ENCODE assay signal across 12 cellular contexts in genomic region chr13:60369242-60369641, GRCh38. TPM values are rescaled to one million over a fixed set of nuclear protein-coding genes. Genes with fewer than 3 reads are reported as not detected.
DNase-seq lines count a peak whose midpoint lies in the region; ATAC-seq and TF ChIP-seq lines count a peak whose summit lies in the region.
"Had no signal": no experiment of that assay in that cellular context is flagged by ENCODE, and none has a peak within 500 bp of the region (broad histone marks: within the 10 kb centered on the region; RNA-seq: fewer than 3 reads in every experiment).

No MANE protein-coding gene starts in this region.

- H3K27ac ChIP-seq in Peyer's patch (no peak overlapping the region), liver (ENCODE audit: low read depth in 1 of 2, low read length in 2 of 2) (no peak overlapping the region)

- H3K27me3 Mint-ChIP-seq in activated CD8-positive, alpha-beta memory T cell treated with anti-CD3 and anti-CD28 coated beads, Interleukin-2, amount 10 ng/mL, durations not matched to agents 7 days and 5 days, result peaks cover 4% of the 10 kb centered on the region
- H3K27me3 Mint-ChIP-seq: dendritic cell treated with granulocyte-macrophage colony-stimulating factor and Interleukin-4, amounts not matched to agents 40 ng/mL and 50 ng/mL, for 4 days had no signal

- H3K36me3 ChIP-seq in Peyer's patch, result no peaks in the 10 kb centered on the region
- H3K36me3 ChIP-seq in liver (ENCODE audit: control insufficient read depth in 4 of 4, insufficient read depth in 3 of 4, low read depth in 1 of 4, low read length in 3 of 4), result no peaks in the 10 kb centered on the region

- no peak overlapping the region for H3K9ac ChIP-seq in liver (ENCODE audit: low read depth in 1 of 2, low read length in 2 of 2)

- H3K9me3 ChIP-seq in Peyer's patch, result no peaks in the 10 kb centered on the region
- no peaks in the 10 kb centered on the region for H3K9me3 ChIP-seq in liver (ENCODE audit: control insufficient read depth in 4 of 4, low read length in 3 of 4)

- TF ChIP-seq RAD21 in liver (IDR thresholded peaks at IDR 0.05), result no peak

- TF ChIP-seq POLR2A in Peyer's patch (IDR thresholded peaks at IDR 0.05), result no peak

- no peaks in the 10 kb centered on the region for H3K36me3 Mint-ChIP-seq in activated CD8-positive, alpha-beta memory T cell treated with anti-CD3 and anti-CD28 coated beads, Interleukin-2, amount 10 ng/mL, durations not matched to agents 7 days and 5 days
- H3K36me3 Mint-ChIP-seq: naive B cell had no signal

- H3K4me1 Mint-ChIP-seq in activated CD8-positive, alpha-beta memory T cell treated with anti-CD3 and anti-CD28 coated beads, Interleukin-2, amount 10 ng/mL, durations not matched to agents 7 days and 5 days, result no peaks in the 10 kb centered on the region
- H3K4me1 Mint-ChIP-seq: activated B cell treated with CpG ODN at 0.5 μM for 24 hours, naive B cell had no signal

- H3K27me3 ChIP-seq in Peyer's patch, result no peaks in the 10 kb centered on the region
- H3K27me3 ChIP-seq in liver (ENCODE audit: control insufficient read depth in 4 of 4, insufficient read depth in 4 of 4, low read length in 3 of 4), result no peaks in the 10 kb centered on the region

- CTCF ChIA-PET in activated CD8-positive, alpha-beta memory T cell treated with anti-CD3 and anti-CD28 coated beads, Interleukin-2, amount 10 ng/mL, durations not matched to agents 7 days and 5 days (lab: Charles Lee), result no interaction called here

- H3K27ac Mint-ChIP-seq in activated CD8-positive, alpha-beta memory T cell treated with anti-CD3 and anti-CD28 coated beads, Interleukin-2, amount 10 ng/mL, durations not matched to agents 7 days and 5 days, result no peak overlapping the region
- H3K27ac Mint-ChIP-seq: activated B cell treated with CpG ODN at 0.5 μM for 24 hours; dendritic cell treated with granulocyte-macrophage colony-stimulating factor and Interleukin-4, amounts not matched to agents 40 ng/mL and 50 ng/mL, for 4 days; naive B cell; stimulated activated naive CD8-positive, alpha-beta T cell treated with anti-CD3 and anti-CD28 coated beads, Interleukin-15, Interleukin-2, amounts not matched to agents 100 ng/mL and 50 ng/mL, for 24 hours had no signal

- no peaks in the 10 kb centered on the region for H3K9me3 Mint-ChIP-seq in activated CD8-positive, alpha-beta memory T cell treated with anti-CD3 and anti-CD28 coated beads, Interleukin-2, amount 10 ng/mL, durations not matched to agents 7 days and 5 days (ENCODE audit: low read depth)
- H3K9me3 Mint-ChIP-seq: activated B cell treated with CpG ODN at 0.5 μM for 24 hours; dendritic cell treated with granulocyte-macrophage colony-stimulating factor and Interleukin-4, amounts not matched to agents 40 ng/mL and 50 ng/mL, for 4 days; stimulated activated naive CD8-positive, alpha-beta T cell treated with anti-CD3 and anti-CD28 coated beads, Interleukin-15, Interleukin-2, amounts not matched to agents 100 ng/mL and 50 ng/mL, for 24 hours had no signal

- H3K4me1 ChIP-seq in Peyer's patch (no peaks in the 10 kb centered on the region), liver (ENCODE audit: control insufficient read depth in 4 of 4, insufficient read depth in 4 of 4, low read length in 3 of 4) (no peaks in the 10 kb centered on the region)

- peak; percentile 61 for ATAC-seq in GM21786 (IDR thresholded peaks at IDR 0.05; ENCODE audit: unreplicated experiment)
- ATAC-seq in activated CD8-positive, alpha-beta memory T cell treated with anti-CD3 and anti-CD28 coated beads, Interleukin-2, amount 10 ng/mL, durations not matched to agents 7 days and 5 days, result no peak

- DNase-seq in EH (ENCODE audit: low read depth) (peak; percentile 2), Peyer's patch (no peak), occipital lobe (lab: John Stamatoyannopoulos, UW) (no peak), activated T-cell treated with anti-CD3 and anti-CD28 coated beads for 4 hours (no peak), HUDEP-2 (lab: John Stamatoyannopoulos, UW; ENCODE audit: unreplicated experiment in 76 of 76) (no peak)
- no peak for DNase-seq in activated CD8-positive, alpha-beta memory T cell treated with anti-CD3 and anti-CD28 coated beads, Interleukin-2, amount 10 ng/mL, durations not matched to agents 7 days and 5 days
- DNase-seq: activated B cell treated with CpG ODN at 0.5 μM for 24 hours, naive B cell had no signal

- no peak overlapping the region for H3K4me3 Mint-ChIP-seq in activated CD8-positive, alpha-beta memory T cell treated with anti-CD3 and anti-CD28 coated beads, Interleukin-2, amount 10 ng/mL, durations not matched to agents 7 days and 5 days
- H3K4me3 Mint-ChIP-seq: activated B cell treated with CpG ODN at 0.5 μM for 24 hours; dendritic cell treated with granulocyte-macrophage colony-stimulating factor and Interleukin-4, amounts not matched to agents 40 ng/mL and 50 ng/mL, for 4 days; naive B cell; stimulated activated naive CD8-positive, alpha-beta T cell treated with anti-CD3 and anti-CD28 coated beads, Interleukin-15, Interleukin-2, amounts not matched to agents 100 ng/mL and 50 ng/mL, for 24 hours had no signal

- H3K4me3 ChIP-seq in Peyer's patch (no peak overlapping the region), liver (ENCODE audit: low read depth in 1 of 3, low read length in 3 of 3) (no peak overlapping the region)

- TF ChIP-seq CTCF in Peyer's patch (IDR thresholded peaks at IDR 0.05) (peak in 5 of 6 experiments; percentile 31 to 42 (median 36)), liver (IDR thresholded peaks at IDR 0.05; ENCODE audit: low read depth, low read length, missing input control) (peak; percentile 35)

TF ChIP-seq in liver, 16 proteins besides CTCF, POLR2A, EP300 and RAD21:
- TF ChIP-seq YY1 (IDR thresholded peaks at IDR 0.05) (no peak), NR2F2 (IDR thresholded peaks at IDR 0.05) (no peak), REST (IDR thresholded peaks at IDR 0.05) (no peak), MAX (IDR thresholded peaks at IDR 0.05) (no peak), ATF3 (IDR thresholded peaks at IDR 0.05) (no peak), HNF4G (IDR thresholded peaks at IDR 0.05) (no peak), TAF1 (conservative IDR thresholded peaks at IDR 0.05) (no peak), JUND (IDR thresholded peaks at IDR 0.05) (no peak), EGR1 (IDR thresholded peaks at IDR 0.05; ENCODE audit: low read depth in 2 of 2) (no peak), RXRA (IDR thresholded peaks at IDR 0.05) (no peak), FOXA2 (IDR thresholded peaks at IDR 0.05) (no peak)

RNA-seq across cellular contexts. Expression of gene TDRD3, which starts 27.8 kb away (rescaled TPM):
- total RNA-seq in Peyer's patch (10 to 100 TPM; 18.4 to 29.9 (median 20.9) TPM), liver (10 to 100 TPM in 1 of 2 donors, 1 to 10 TPM in 1; 7.6 to 15.8 TPM), occipital lobe (65.0 TPM)
- 1 to 10 TPM; 3.6 to 4.8 TPM for polyA plus RNA-seq in liver
- total RNA-seq in activated CD8-positive, alpha-beta memory T cell treated with anti-CD3 and anti-CD28 coated beads, Interleukin-2, amount 10 ng/mL, durations not matched to agents 7 days and 5 days, result 10 to 100 TPM; 25.0 to 26.1 TPM
